13 cellular contexts compared by ENCODE assay signal in genomic region chr13:83065136-83065535, GRCh38.
DNase-seq lines count a peak whose midpoint lies in the region; ATAC-seq and TF ChIP-seq lines count a peak whose summit lies in the region.
"Had no signal": no experiment of that assay in that cellular context is flagged by ENCODE, and none has a peak within 500 bp of the region (broad histone marks: within the 10 kb centered on the region; RNA-seq: fewer than 3 reads in every experiment).

No MANE protein-coding gene starts in this region.

- no peak overlapping the region for H3K4me3 Mint-ChIP-seq in stimulated activated memory B cell treated with anti-CD40 and anti-IgM and Interleukin-4, amounts not matched to agents 10 μg/mL and 1 μg/mL and 100 μg/mL, for 72 hours
- H3K4me3 Mint-ChIP-seq: CD8-positive, alpha-beta memory T cell had no signal

- H3K36me3 Mint-ChIP-seq in stimulated activated memory B cell treated with anti-CD40 and anti-IgM and Interleukin-4, amounts not matched to agents 10 μg/mL and 1 μg/mL and 100 μg/mL, for 72 hours = no peaks in the 10 kb centered on the region
- H3K36me3 Mint-ChIP-seq: CD8-positive, alpha-beta memory T cell had no signal

- peak; percentile 99 for ATAC-seq in gastroesophageal sphincter
- peak; percentile 65 to 98 (median 95) for ATAC-seq in psoas muscle
- ATAC-seq in HG03108 (IDR thresholded peaks at IDR 0.05; ENCODE audit: unreplicated experiment) = no peak
- ATAC-seq in stimulated activated memory B cell treated with anti-CD40 and anti-IgM and Interleukin-4, amounts not matched to agents 10 μg/mL and 1 μg/mL and 100 μg/mL, for 72 hours = no peak

- TF ChIP-seq POLR2A in gastroesophageal sphincter (IDR thresholded peaks at IDR 0.05) = no peak

- H3K4me1 ChIP-seq in gastroesophageal sphincter (peaks cover 0 to 20% (median 4%) of the 10 kb centered on the region in 3 donors), psoas muscle (no peaks in the 10 kb centered on the region)
- H3K4me1 ChIP-seq: parathyroid adenoma, vagina had no signal

- H3K36me3 ChIP-seq in BJ (ENCODE audit: control insufficient read depth, insufficient read depth, low read length) = no peaks in the 10 kb centered on the region
- H3K36me3 ChIP-seq in gastroesophageal sphincter = no peaks in the 10 kb centered on the region
- no peaks in the 10 kb centered on the region for H3K36me3 ChIP-seq in psoas muscle (ENCODE audit: insufficient read depth in 1 of 2, low read depth in 1 of 2)
- H3K36me3 ChIP-seq: vagina had no signal

- DNase-seq in BJ (ENCODE audit: low read depth) (peak; percentile 36), RPMI7951 (ENCODE audit: low read depth) (peak; percentile 23), psoas muscle (peak; percentile 21 to 75), putamen (ENCODE audit: low spot score) (no peak), NCI-H2029 (lab: John Stamatoyannopoulos, UW) (no peak)
- DNase-seq: activated effector memory CD4-positive, alpha-beta T cell treated with Interleukin-2 at 50 U/mL for 16 hours; CD8-positive, alpha-beta memory T cell; effector CD4-positive, alpha-beta T cell had no signal

- H3K27ac Mint-ChIP-seq in stimulated activated memory B cell treated with anti-CD40 and anti-IgM and Interleukin-4, amounts not matched to agents 10 μg/mL and 1 μg/mL and 100 μg/mL, for 72 hours = no peak overlapping the region
- H3K27ac Mint-ChIP-seq: CD8-positive, alpha-beta memory T cell had no signal

- H3K4me3 ChIP-seq in BJ (ENCODE audit: low read depth, low read length) (no peak overlapping the region), gastroesophageal sphincter (no peak overlapping the region), psoas muscle (no peak overlapping the region)
- H3K4me3 ChIP-seq: vagina had no signal

- H3K9me3 ChIP-seq in gastroesophageal sphincter (no peaks in the 10 kb centered on the region), psoas muscle (no peaks in the 10 kb centered on the region)
- H3K9me3 ChIP-seq: vagina had no signal

- POLR2A ChIA-PET in BJ (lab: Charles Lee) = no interaction called here

- intact Hi-C loops in psoas muscle (cut with DNase I) = no loop called here

- H3K4me1 Mint-ChIP-seq in stimulated activated memory B cell treated with anti-CD40 and anti-IgM and Interleukin-4, amounts not matched to agents 10 μg/mL and 1 μg/mL and 100 μg/mL, for 72 hours = no peaks in the 10 kb centered on the region
- H3K4me1 Mint-ChIP-seq: CD8-positive, alpha-beta memory T cell had no signal

- TF ChIP-seq CTCF in BJ (IDR thresholded peaks at IDR 0.05; ENCODE audit: insufficient read depth, low read depth, low read length) = no peak
- no peak for TF ChIP-seq CTCF in gastroesophageal sphincter (IDR thresholded peaks at IDR 0.05)
- TF ChIP-seq CTCF in psoas muscle (IDR thresholded peaks at IDR 0.05) = no peak

- TF ChIP-seq EP300 in gastroesophageal sphincter (IDR thresholded peaks at IDR 0.05) = peak; percentile 70

- H3K9me3 Mint-ChIP-seq in stimulated activated memory B cell treated with anti-CD40 and anti-IgM and Interleukin-4, amounts not matched to agents 10 μg/mL and 1 μg/mL and 100 μg/mL, for 72 hours = peaks cover 8% of the 10 kb centered on the region

- 0 to 6% methylated on average over 2 of the region's 2 CpGs for WGBS in gastroesophageal sphincter (ENCODE audit: low coverage in 1 of 2), 2 donors
- WGBS in psoas muscle, 3 donors = 12 to 16% (median 14%) methylated on average over 2 of the region's 2 CpGs

- H3K27me3 Mint-ChIP-seq in stimulated activated memory B cell treated with anti-CD40 and anti-IgM and Interleukin-4, amounts not matched to agents 10 μg/mL and 1 μg/mL and 100 μg/mL, for 72 hours = no peaks in the 10 kb centered on the region
- H3K27me3 Mint-ChIP-seq: CD8-positive, alpha-beta memory T cell had no signal

- peak overlapping the region; percentile 53 to 62 (median 58) for H3K27ac ChIP-seq in gastroesophageal sphincter
- no peak overlapping the region for H3K27ac ChIP-seq in psoas muscle
- H3K27ac ChIP-seq: parathyroid adenoma, vagina had no signal

- CTCF ChIA-PET in BJ (lab: Yijun Ruan, JAX) = no interaction called here

- no peaks in the 10 kb centered on the region for H3K27me3 ChIP-seq in BJ (ENCODE audit: control insufficient read depth, insufficient read depth, low read length)
- H3K27me3 ChIP-seq in gastroesophageal sphincter = no peaks in the 10 kb centered on the region
- H3K27me3 ChIP-seq in psoas muscle (ENCODE audit: insufficient read depth in 3 of 3, low read length in 2 of 3) = no peaks in the 10 kb centered on the region
- H3K27me3 ChIP-seq: vagina had no signal

Comparison
In these comparisons a context has a peak if more than half of its experiments do, and no peak if none do; other contexts are left out.
1. DNase-seq: peak in BJ (single experiment), RPMI7951 (single experiment) and psoas muscle (2 of 2); none in putamen (single experiment) and NCI-H2029 (single experiment).
2. ATAC-seq: peak in gastroesophageal sphincter (single experiment) and psoas muscle (4 of 4); none in HG03108 (single experiment) and stimulated activated memory B cell treated with anti-CD40 and anti-IgM and Interleukin-4, amounts not matched to agents 10 μg/mL and 1 μg/mL and 100 μg/mL, for 72 hours (single experiment).